1 cellular context compared by ENCODE assay signal in the genomic region with DNA sequence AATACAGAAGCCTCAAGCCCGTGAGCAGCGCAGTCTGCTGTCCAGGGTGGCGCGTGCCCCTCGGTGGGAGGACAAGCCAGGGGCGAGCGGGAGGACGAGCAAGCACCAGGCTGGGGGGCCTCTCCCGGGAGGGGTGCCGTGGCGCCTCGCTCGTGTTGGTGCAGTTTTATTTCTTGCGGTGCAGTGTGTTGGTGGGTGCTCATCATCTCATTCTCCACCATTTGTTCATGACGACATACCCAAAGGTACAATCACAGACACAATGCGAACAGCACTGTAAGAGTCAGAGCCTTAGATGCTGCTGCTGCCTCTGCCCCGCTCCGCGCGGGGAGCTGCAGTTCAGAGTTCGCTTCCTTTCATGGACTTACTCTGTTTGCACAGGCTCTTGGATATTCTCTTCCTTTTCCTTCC.
A peak's percentile ranks its signal among the peaks of the same experiment; 100 is the strongest.
TF ChIP-seq lines count a peak whose summit lies in the region.

No MANE protein-coding gene starts in this region.

TF ChIP-seq in HepG2, 621 proteins besides CTCF, POLR2A, EP300 and RAD21 (continued from another document):
- TF ChIP-seq, protein P1, sequence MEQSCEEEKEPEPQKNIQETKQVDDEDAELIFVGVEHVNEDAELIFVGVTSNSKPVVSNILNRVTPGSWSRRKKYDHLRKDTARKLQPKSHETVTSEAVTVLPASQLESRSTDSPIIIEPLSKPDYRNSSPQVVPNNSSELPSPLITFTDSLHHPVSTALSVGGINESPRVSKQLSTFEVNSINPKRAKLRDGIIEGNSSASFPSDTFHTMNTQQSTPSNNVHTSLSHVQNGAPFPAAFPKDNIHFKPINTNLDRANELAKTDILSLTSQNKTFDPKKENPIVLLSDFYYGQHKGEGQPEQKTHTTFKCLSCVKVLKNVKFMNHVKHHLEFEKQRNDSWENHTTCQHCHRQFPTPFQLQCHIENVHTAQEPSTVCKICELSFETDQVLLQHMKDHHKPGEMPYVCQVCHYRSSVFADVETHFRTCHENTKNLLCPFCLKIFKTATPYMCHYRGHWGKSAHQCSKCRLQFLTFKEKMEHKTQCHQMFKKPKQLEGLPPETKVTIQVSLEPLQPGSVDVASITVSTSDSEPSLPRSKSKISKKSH (CRISPR knock-in tag; IDR thresholded peaks at IDR 0.05; ENCODE audit: borderline replicate concordance) = 0 out of 2 replicates have a peak, but pooled peaks have one; percentile 64
- TF ChIP-seq, protein P2, sequence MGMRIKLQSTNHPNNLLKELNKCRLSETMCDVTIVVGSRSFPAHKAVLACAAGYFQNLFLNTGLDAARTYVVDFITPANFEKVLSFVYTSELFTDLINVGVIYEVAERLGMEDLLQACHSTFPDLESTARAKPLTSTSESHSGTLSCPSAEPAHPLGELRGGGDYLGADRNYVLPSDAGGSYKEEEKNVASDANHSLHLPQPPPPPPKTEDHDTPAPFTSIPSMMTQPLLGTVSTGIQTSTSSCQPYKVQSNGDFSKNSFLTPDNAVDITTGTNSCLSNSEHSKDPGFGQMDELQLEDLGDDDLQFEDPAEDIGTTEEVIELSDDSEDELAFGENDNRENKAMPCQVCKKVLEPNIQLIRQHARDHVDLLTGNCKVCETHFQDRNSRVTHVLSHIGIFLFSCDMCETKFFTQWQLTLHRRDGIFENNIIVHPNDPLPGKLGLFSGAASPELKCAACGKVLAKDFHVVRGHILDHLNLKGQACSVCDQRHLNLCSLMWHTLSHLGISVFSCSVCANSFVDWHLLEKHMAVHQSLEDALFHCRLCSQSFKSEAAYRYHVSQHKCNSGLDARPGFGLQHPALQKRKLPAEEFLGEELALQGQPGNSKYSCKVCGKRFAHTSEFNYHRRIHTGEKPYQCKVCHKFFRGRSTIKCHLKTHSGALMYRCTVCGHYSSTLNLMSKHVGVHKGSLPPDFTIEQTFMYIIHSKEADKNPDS (CRISPR knock-in tag; IDR thresholded peaks at IDR 0.05) = no peak
